In the genomic region with DNA sequence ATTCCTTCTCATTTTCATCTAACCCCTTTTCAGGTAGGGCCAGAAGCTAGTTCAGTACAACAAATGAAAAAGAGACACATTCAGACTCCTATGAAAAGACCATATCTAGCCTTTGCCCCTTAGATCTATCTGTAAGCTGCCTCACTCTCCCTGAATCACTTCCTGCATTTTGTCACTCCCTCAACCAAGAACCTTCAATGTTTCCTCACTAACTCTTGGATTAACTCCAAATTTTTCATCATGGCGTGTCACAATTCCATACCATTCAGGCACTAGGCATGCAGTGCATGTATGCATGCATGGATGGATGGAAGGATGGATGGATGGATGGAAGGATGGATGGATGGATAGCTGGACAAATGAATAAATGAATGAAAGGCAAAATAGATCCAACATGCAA, we compare ENCODE assay signal across 1 cellular context.
TF ChIP-seq lines count a peak whose summit lies in the region.

No MANE protein-coding gene starts in this region.

TF ChIP-seq in HepG2, 621 proteins besides CTCF, POLR2A, EP300 and RAD21 (continued from another document):
- TF ChIP-seq, protein P1, sequence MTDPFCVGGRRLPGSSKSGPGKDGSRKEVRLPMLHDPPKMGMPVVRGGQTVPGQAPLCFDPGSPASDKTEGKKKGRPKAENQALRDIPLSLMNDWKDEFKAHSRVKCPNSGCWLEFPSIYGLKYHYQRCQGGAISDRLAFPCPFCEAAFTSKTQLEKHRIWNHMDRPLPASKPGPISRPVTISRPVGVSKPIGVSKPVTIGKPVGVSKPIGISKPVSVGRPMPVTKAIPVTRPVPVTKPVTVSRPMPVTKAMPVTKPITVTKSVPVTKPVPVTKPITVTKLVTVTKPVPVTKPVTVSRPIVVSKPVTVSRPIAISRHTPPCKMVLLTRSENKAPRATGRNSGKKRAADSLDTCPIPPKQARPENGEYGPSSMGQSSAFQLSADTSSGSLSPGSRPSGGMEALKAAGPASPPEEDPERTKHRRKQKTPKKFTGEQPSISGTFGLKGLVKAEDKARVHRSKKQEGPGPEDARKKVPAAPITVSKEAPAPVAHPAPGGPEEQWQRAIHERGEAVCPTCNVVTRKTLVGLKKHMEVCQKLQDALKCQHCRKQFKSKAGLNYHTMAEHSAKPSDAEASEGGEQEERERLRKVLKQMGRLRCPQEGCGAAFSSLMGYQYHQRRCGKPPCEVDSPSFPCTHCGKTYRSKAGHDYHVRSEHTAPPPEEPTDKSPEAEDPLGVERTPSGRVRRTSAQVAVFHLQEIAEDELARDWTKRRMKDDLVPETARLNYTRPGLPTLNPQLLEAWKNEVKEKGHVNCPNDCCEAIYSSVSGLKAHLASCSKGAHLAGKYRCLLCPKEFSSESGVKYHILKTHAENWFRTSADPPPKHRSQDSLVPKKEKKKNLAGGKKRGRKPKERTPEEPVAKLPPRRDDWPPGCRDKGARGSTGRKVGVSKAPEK (CRISPR knock-in tag; IDR thresholded peaks at IDR 0.05; ENCODE audit: borderline replicate concordance), result no peak
- TF ChIP-seq FOXK2 (IDR thresholded peaks at IDR 0.05) (no peak), PRPF4 (IDR thresholded peaks at IDR 0.05; ENCODE audit: low read depth, low read length, poor library complexity, severe bottlenecking) (no peak), ZBTB49 (CRISPR knock-in tag; IDR thresholded peaks at IDR 0.05; ENCODE audit: borderline replicate concordance) (no peak), MIER3 (CRISPR knock-in tag; IDR thresholded peaks at IDR 0.05; ENCODE audit: borderline replicate concordance) (no peak), CREBL2 (CRISPR knock-in tag; IDR thresholded peaks at IDR 0.05; ENCODE audit: borderline replicate concordance) (no peak), AKAP8 (CRISPR knock-in tag; IDR thresholded peaks at IDR 0.05) (no peak), ZNF562 (CRISPR knock-in tag; IDR thresholded peaks at IDR 0.05; ENCODE audit: borderline replicate concordance) (no peak)
